ENCODE assay signal across 12 cellular contexts in the genomic region with DNA sequence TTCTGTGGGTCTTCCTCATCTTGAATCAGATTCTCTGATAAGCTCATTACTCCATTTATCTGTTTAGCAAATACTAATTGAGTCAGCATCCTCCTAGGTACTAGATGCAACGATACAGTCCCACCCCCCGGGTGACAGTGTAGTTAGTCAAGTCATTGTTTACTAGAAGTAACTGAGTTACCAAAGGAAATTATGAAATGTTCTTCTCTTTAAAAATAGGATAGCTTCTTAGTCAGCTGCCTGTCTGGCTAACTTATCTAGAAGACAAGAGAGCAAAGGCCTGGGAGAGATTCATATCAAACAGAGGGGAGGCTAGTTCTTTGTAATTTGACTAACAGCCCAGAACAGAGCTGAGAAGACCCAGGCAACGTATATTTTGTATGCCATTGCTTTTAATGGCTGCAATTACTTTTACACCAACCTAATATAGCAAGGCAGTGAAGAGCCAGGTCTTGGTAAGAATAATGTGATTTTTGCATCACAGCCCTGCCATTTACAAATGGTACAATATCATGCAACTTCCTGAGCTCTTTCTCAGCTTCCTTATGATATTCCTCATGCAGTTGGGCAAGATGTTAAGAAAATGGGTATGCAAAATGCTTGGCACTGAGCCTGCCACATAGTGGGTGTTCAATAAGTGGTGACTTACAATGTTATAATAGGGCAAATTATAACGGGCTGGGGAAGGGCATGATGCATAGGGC.
DNase-seq lines count a peak whose midpoint lies in the region; ATAC-seq, FAIRE-seq and TF ChIP-seq lines count a peak whose summit lies in the region.
"Had no signal": no experiment of that assay in that cellular context is flagged by ENCODE, and none has a peak within 500 bp of the region (broad histone marks: within the 10 kb centered on the region; RNA-seq: fewer than 3 reads in every experiment).

No MANE protein-coding gene starts in this region.

- no peaks in the 10 kb centered on the region for H4K20me1 ChIP-seq in astrocyte (ENCODE audit: insufficient read depth, low read length)

- H3K4me2 ChIP-seq in astrocyte (ENCODE audit: low read length): peak overlapping the region; percentile 34

- H3K27me3 ChIP-seq in Caco-2 (replicated peaks; ENCODE audit: control insufficient read depth, insufficient read depth, low read length) (no peaks in the 10 kb centered on the region), astrocyte (ENCODE audit: insufficient read depth, low read length) (no peaks in the 10 kb centered on the region)

- CTCF ChIA-PET in Caco-2 (lab: Charles Lee): interaction anchor here (0.6 to 2.0 kb wide), 4 partner anchors 15 to 337 kb away, joined by 3 to 10 read pairs (median 4); no protein-coding TSS in a partner anchor

- H3K4me1 ChIP-seq in Caco-2: peaks cover 21% of the 10 kb centered on the region
- peaks cover 17% of the 10 kb centered on the region for H3K4me1 ChIP-seq in astrocyte (ENCODE audit: insufficient read depth, low read length)
- H3K4me1 ChIP-seq in mesodermal cell (ENCODE audit: control insufficient read depth, insufficient read depth, low read length, poor library complexity, severe bottlenecking): peaks cover 34% of the 10 kb centered on the region
- H3K4me1 ChIP-seq: parathyroid adenoma had no signal

- H3K36me3 ChIP-seq in Caco-2 (ENCODE audit: control insufficient read depth, insufficient read depth, low read length) (no peaks in the 10 kb centered on the region), astrocyte (ENCODE audit: insufficient read depth, low read length) (no peaks in the 10 kb centered on the region), mesodermal cell (ENCODE audit: control insufficient read depth, insufficient read depth, low read length) (no peaks in the 10 kb centered on the region)

- H3K27ac ChIP-seq in astrocyte (ENCODE audit: low read depth, low read length): peak overlapping the region; percentile 23
- peak overlapping the region; percentile 51 for H3K27ac ChIP-seq in mesodermal cell (ENCODE audit: low read depth, low read length, severe bottlenecking)
- H3K27ac ChIP-seq: parathyroid adenoma had no signal

- H3K4me3 ChIP-seq in Caco-2 (ENCODE audit: low read depth, low read length): no peak overlapping the region
- no peak overlapping the region for H3K4me3 ChIP-seq in astrocyte (ENCODE audit: insufficient read depth, low read depth, low read length)
- no peak overlapping the region for H3K4me3 ChIP-seq in mesodermal cell (ENCODE audit: extremely low read depth, insufficient read depth, low read length, poor library complexity, severe bottlenecking)

- H3K27me3 Mint-ChIP-seq in Caco-2 (ENCODE audit: insufficient read depth, unreplicated experiment) (no peaks in the 10 kb centered on the region), astrocyte (ENCODE audit: low read depth, unreplicated experiment) (peaks cover 2% of the 10 kb centered on the region), progenitor cell of endocrine pancreas (peaks cover 33% of the 10 kb centered on the region)

- intact Hi-C loops in Caco-2 (cut with micrococcal nuclease; ENCODE audit: unreplicated experiment): no loop called here

- no peaks in the 10 kb centered on the region for H3K36me3 Mint-ChIP-seq in Caco-2 (ENCODE audit: insufficient read depth, unreplicated experiment)
- no peaks in the 10 kb centered on the region for H3K36me3 Mint-ChIP-seq in astrocyte (ENCODE audit: low read depth, unreplicated experiment)
- H3K36me3 Mint-ChIP-seq in progenitor cell of endocrine pancreas (ENCODE audit: insufficient read depth): no peaks in the 10 kb centered on the region

- no peak overlapping the region for H3K4me3 Mint-ChIP-seq in Caco-2 (ENCODE audit: unreplicated experiment)
- no peak overlapping the region for H3K4me3 Mint-ChIP-seq in astrocyte (ENCODE audit: unreplicated experiment)
- H3K4me3 Mint-ChIP-seq in progenitor cell of endocrine pancreas (ENCODE audit: low read depth): no peak overlapping the region
- H3K4me3 Mint-ChIP-seq: activated B cell treated with CpG ODN at 0.5 μM for 24 hours had no signal

- H3K9ac ChIP-seq in astrocyte (ENCODE audit: low read length): no peak overlapping the region
- H3K9ac ChIP-seq: parathyroid adenoma had no signal

- no peaks in the 10 kb centered on the region for H3K79me2 ChIP-seq in astrocyte (ENCODE audit: insufficient read depth, low read length)
- H3K79me2 ChIP-seq: parathyroid adenoma had no signal

- WGBS in mesodermal cell (ENCODE audit: insufficient coverage in 2 of 2), 2 experiments: 86 to 89% methylated on average over 1 of the region's 4 CpGs

- no peak for ATAC-seq in GM21526 (IDR thresholded peaks at IDR 0.05; ENCODE audit: low FRiP score, unreplicated experiment)
- no peak for ATAC-seq in GM21723 (IDR thresholded peaks at IDR 0.05; ENCODE audit: unreplicated experiment)

- POLR2A ChIA-PET in Caco-2 (lab: Charles Lee): no interaction called here

- TF ChIP-seq CTCF in Caco-2 (IDR thresholded peaks at IDR 0.05; ENCODE audit: insufficient read depth in 1 of 2, low read depth in 1 of 2, low read length in 1 of 2, severe bottlenecking in 1 of 2, unreplicated experiment in 1 of 2) (no peak), astrocyte (IDR thresholded peaks at IDR 0.05; ENCODE audit: insufficient read depth, low read depth, low read length) (no peak), progenitor cell of endocrine pancreas (IDR thresholded peaks at IDR 0.05; ENCODE audit: unreplicated experiment) (no peak)

- H3K4me1 Mint-ChIP-seq in Caco-2 (ENCODE audit: low read depth, unreplicated experiment) (peaks cover 25% of the 10 kb centered on the region), astrocyte (ENCODE audit: low read depth, unreplicated experiment) (peaks cover 20% of the 10 kb centered on the region), progenitor cell of endocrine pancreas (ENCODE audit: low read depth) (no peaks in the 10 kb centered on the region)
- H3K4me1 Mint-ChIP-seq: activated B cell treated with CpG ODN at 0.5 μM for 24 hours had no signal

- no peaks in the 10 kb centered on the region for H3K9me3 ChIP-seq in Caco-2
- no peaks in the 10 kb centered on the region for H3K9me3 ChIP-seq in astrocyte (ENCODE audit: insufficient read depth, low read depth, low read length)
- no peaks in the 10 kb centered on the region for H3K9me3 ChIP-seq in mesodermal cell (ENCODE audit: control insufficient read depth, low read length)

- no TSS peak for BruUV-seq in Caco-2 (replicated peaks; lab: Mats Ljungman, UMichigan)

- FAIRE-seq in astrocyte (lab: Jason Lieb, UNC): peak; percentile 75

- DNase-seq in Caco-2: peak in 1 of 2 experiments; percentile 46
- DNase-seq in LHCN-M2 (ENCODE audit: low read depth): peak; percentile 87
- DNase-seq in astrocyte (ENCODE audit: low read depth): peak; percentile 79
- no peak for DNase-seq in NCI-H2227 (lab: John Stamatoyannopoulos, UW; ENCODE audit: unreplicated experiment)
- no peak for DNase-seq in progenitor cell of endocrine pancreas (ENCODE audit: low spot score, unreplicated experiment)
- DNase-seq: activated B cell treated with CpG ODN at 0.5 μM for 24 hours, hypothalamus, NCI-H510A had no signal

- no peak overlapping the region for H2AFZ ChIP-seq in astrocyte (ENCODE audit: low read depth, low read length)
- H2AFZ ChIP-seq: parathyroid adenoma had no signal

- peak overlapping the region; percentile 71 for H3K27ac Mint-ChIP-seq in Caco-2 (ENCODE audit: unreplicated experiment)
- H3K27ac Mint-ChIP-seq in astrocyte (ENCODE audit: unreplicated experiment): no peak overlapping the region
- H3K27ac Mint-ChIP-seq in progenitor cell of endocrine pancreas: no peak overlapping the region
- H3K27ac Mint-ChIP-seq: activated B cell treated with CpG ODN at 0.5 μM for 24 hours had no signal

- no peaks in the 10 kb centered on the region for H3K9me3 Mint-ChIP-seq in Caco-2 (ENCODE audit: unreplicated experiment)
- no peaks in the 10 kb centered on the region for H3K9me3 Mint-ChIP-seq in astrocyte (ENCODE audit: unreplicated experiment)
- H3K9me3 Mint-ChIP-seq in progenitor cell of endocrine pancreas (ENCODE audit: low read depth): no peaks in the 10 kb centered on the region
- H3K9me3 Mint-ChIP-seq: activated B cell treated with CpG ODN at 0.5 μM for 24 hours had no signal

Comparison
In these comparisons a context has a peak if more than half of its experiments do, and no peak if none do; other contexts are left out.
1. DNase-seq: peak in LHCN-M2 (single experiment) and astrocyte (single experiment); none in NCI-H2227 (single experiment) and progenitor cell of endocrine pancreas (single experiment).